Comparison of ENCODE assay signal across 1 cellular context in the genomic region with DNA sequence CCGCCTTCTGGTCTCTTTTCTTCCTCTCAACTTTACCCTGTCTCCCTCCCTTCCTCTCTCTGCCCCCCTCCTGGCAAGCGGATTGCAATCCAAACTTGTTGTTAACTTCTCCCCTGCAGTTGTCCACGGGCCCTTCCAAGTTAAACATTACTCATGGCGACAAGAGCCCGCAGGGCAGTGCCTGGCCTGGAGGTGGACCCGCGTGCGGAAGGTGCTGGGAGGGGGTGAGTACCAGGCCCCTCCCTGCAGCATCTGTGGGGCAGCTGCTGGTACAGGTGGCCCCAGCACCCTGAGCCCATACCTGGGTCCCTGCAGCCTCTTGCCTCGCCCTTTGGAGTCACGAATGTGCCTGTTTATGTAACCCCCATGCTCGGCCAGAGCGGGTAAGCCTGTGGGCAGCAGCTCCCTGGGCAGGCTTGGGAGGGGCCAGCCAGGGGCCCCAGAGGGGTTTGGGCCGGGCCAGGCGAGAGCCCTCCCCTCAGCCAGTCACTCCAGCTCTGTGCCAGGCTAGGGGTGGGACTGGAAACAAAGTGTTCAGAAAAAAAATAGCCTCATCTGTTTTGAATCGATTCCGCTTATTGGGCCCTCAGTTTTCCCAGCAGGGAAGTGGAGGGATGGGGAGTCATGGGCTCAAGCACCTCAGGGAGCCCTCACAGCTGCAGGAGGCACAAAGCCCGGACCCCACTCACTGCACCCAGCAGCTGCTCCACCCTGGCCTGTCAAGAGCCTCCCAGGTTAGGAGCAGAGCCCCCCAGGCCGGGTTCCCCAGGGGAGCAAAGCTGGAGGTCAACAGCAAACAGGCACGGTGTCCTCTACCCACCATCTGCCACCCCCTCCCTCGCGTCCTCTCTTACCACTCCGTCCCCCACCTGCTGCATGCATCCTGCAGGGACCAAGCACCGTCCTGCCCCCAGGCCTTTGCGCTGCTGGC.
A peak's percentile ranks its signal among the peaks of the same experiment; 100 is the strongest.
TF ChIP-seq lines count a peak whose summit lies in the region.

No MANE protein-coding gene starts in this region.

TF ChIP-seq in HepG2, 621 proteins besides CTCF, POLR2A, EP300 and RAD21 (continued from another document and continues in another):
- TF ChIP-seq, protein P1, sequence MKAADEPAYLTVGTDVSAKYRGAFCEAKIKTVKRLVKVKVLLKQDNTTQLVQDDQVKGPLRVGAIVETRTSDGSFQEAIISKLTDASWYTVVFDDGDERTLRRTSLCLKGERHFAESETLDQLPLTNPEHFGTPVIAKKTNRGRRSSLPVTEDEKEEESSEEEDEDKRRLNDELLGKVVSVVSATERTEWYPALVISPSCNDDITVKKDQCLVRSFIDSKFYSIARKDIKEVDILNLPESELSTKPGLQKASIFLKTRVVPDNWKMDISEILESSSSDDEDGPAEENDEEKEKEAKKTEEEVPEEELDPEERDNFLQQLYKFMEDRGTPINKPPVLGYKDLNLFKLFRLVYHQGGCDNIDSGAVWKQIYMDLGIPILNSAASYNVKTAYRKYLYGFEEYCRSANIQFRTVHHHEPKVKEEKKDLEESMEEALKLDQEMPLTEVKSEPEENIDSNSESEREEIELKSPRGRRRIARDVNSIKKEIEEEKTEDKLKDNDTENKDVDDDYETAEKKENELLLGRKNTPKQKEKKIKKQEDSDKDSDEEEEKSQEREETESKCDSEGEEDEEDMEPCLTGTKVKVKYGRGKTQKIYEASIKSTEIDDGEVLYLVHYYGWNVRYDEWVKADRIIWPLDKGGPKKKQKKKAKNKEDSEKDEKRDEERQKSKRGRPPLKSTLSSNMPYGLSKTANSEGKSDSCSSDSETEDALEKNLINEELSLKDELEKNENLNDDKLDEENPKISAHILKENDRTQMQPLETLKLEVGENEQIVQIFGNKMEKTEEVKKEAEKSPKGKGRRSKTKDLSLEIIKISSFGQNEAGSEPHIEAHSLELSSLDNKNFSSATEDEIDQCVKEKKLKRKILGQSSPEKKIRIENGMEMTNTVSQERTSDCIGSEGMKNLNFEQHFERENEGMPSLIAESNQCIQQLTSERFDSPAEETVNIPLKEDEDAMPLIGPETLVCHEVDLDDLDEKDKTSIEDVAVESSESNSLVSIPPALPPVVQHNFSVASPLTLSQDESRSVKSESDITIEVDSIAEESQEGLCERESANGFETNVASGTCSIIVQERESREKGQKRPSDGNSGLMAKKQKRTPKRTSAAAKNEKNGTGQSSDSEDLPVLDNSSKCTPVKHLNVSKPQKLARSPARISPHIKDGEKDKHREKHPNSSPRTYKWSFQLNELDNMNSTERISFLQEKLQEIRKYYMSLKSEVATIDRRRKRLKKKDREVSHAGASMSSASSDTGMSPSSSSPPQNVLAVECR (CRISPR knock-in tag; IDR thresholded peaks at IDR 0.05; ENCODE audit: borderline replicate concordance): no peak; the same call in 1 of the 2 replicates
- TF ChIP-seq RORA (CRISPR knock-in tag; IDR thresholded peaks at IDR 0.05): no peak
- TF ChIP-seq, protein P2, sequence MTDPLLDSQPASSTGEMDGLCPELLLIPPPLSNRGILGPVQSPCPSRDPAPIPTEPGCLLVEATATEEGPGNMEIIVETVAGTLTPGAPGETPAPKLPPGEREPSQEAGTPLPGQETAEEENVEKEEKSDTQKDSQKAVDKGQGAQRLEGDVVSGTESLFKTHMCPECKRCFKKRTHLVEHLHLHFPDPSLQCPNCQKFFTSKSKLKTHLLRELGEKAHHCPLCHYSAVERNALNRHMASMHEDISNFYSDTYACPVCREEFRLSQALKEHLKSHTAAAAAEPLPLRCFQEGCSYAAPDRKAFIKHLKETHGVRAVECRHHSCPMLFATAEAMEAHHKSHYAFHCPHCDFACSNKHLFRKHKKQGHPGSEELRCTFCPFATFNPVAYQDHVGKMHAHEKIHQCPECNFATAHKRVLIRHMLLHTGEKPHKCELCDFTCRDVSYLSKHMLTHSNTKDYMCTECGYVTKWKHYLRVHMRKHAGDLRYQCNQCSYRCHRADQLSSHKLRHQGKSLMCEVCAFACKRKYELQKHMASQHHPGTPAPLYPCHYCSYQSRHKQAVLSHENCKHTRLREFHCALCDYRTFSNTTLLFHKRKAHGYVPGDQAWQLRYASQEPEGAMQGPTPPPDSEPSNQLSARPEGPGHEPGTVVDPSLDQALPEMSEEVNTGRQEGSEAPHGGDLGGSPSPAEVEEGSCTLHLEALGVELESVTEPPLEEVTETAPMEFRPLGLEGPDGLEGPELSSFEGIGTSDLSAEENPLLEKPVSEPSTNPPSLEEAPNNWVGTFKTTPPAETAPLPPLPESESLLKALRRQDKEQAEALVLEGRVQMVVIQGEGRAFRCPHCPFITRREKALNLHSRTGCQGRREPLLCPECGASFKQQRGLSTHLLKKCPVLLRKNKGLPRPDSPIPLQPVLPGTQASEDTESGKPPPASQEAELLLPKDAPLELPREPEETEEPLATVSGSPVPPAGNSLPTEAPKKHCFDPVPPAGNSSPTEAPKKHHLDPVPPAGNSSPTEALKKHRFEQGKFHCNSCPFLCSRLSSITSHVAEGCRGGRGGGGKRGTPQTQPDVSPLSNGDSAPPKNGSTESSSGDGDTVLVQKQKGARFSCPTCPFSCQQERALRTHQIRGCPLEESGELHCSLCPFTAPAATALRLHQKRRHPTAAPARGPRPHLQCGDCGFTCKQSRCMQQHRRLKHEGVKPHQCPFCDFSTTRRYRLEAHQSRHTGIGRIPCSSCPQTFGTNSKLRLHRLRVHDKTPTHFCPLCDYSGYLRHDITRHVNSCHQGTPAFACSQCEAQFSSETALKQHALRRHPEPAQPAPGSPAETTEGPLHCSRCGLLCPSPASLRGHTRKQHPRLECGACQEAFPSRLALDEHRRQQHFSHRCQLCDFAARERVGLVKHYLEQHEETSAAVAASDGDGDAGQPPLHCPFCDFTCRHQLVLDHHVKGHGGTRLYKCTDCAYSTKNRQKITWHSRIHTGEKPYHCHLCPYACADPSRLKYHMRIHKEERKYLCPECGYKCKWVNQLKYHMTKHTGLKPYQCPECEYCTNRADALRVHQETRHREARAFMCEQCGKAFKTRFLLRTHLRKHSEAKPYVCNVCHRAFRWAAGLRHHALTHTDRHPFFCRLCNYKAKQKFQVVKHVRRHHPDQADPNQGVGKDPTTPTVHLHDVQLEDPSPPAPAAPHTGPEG (CRISPR knock-in tag; IDR thresholded peaks at IDR 0.05): no peak
- TF ChIP-seq ARNT2 (CRISPR knock-in tag; IDR thresholded peaks at IDR 0.05; ENCODE audit: low read depth): no peak
- TF ChIP-seq, protein P3, sequence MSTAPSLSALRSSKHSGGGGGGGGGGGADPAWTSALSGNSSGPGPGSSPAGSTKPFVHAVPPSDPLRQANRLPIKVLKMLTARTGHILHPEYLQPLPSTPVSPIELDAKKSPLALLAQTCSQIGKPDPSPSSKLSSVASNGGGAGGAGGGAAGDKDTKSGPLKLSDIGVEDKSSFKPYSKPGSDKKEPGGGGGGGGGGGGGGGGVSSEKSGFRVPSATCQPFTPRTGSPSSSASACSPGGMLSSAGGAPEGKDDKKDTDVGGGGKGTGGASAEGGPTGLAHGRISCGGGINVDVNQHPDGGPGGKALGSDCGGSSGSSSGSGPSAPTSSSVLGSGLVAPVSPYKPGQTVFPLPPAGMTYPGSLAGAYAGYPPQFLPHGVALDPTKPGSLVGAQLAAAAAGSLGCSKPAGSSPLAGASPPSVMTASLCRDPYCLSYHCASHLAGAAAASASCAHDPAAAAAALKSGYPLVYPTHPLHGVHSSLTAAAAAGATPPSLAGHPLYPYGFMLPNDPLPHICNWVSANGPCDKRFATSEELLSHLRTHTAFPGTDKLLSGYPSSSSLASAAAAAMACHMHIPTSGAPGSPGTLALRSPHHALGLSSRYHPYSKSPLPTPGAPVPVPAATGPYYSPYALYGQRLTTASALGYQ (CRISPR knock-in tag; IDR thresholded peaks at IDR 0.05): no peak
- no peak for TF ChIP-seq NFIC (IDR thresholded peaks at IDR 0.05; ENCODE audit: low read length)
- no peak for TF ChIP-seq MZF1 (CRISPR knock-in tag; IDR thresholded peaks at IDR 0.05; ENCODE audit: borderline replicate concordance)
- TF ChIP-seq, protein P4, sequence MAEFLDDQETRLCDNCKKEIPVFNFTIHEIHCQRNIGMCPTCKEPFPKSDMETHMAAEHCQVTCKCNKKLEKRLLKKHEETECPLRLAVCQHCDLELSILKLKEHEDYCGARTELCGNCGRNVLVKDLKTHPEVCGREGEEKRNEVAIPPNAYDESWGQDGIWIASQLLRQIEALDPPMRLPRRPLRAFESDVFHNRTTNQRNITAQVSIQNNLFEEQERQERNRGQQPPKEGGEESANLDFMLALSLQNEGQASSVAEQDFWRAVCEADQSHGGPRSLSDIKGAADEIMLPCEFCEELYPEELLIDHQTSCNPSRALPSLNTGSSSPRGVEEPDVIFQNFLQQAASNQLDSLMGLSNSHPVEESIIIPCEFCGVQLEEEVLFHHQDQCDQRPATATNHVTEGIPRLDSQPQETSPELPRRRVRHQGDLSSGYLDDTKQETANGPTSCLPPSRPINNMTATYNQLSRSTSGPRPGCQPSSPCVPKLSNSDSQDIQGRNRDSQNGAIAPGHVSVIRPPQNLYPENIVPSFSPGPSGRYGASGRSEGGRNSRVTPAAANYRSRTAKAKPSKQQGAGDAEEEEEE (CRISPR knock-in tag; IDR thresholded peaks at IDR 0.05; ENCODE audit: borderline replicate concordance): no peak
- TF ChIP-seq RBFOX2 (IDR thresholded peaks at IDR 0.05; ENCODE audit: low read depth, low read length): no peak; the same call in 1 of the 2 replicates
- TF ChIP-seq, protein P5, sequence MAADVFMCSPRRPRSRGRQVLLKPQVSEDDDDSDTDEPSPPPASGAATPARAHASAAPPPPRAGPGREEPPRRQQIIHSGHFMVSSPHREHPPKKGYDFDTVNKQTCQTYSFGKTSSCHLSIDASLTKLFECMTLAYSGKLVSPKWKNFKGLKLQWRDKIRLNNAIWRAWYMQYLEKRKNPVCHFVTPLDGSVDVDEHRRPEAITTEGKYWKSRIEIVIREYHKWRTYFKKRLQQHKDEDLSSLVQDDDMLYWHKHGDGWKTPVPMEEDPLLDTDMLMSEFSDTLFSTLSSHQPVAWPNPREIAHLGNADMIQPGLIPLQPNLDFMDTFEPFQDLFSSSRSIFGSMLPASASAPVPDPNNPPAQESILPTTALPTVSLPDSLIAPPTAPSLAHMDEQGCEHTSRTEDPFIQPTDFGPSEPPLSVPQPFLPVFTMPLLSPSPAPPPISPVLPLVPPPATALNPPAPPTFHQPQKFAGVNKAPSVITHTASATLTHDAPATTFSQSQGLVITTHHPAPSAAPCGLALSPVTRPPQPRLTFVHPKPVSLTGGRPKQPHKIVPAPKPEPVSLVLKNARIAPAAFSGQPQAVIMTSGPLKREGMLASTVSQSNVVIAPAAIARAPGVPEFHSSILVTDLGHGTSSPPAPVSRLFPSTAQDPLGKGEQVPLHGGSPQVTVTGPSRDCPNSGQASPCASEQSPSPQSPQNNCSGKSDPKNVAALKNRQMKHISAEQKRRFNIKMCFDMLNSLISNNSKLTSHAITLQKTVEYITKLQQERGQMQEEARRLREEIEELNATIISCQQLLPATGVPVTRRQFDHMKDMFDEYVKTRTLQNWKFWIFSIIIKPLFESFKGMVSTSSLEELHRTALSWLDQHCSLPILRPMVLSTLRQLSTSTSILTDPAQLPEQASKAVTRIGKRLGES (CRISPR knock-in tag; IDR thresholded peaks at IDR 0.05; ENCODE audit: borderline replicate concordance): no peak
- TF ChIP-seq FOXJ3 (CRISPR knock-in tag; IDR thresholded peaks at IDR 0.05; ENCODE audit: borderline replicate concordance): no peak
- TF ChIP-seq MED8 (CRISPR knock-in tag; IDR thresholded peaks at IDR 0.05; ENCODE audit: insufficient replicate concordance): peak; percentile 32
- no peak for TF ChIP-seq ZNF484 (CRISPR knock-in tag; IDR thresholded peaks at IDR 0.05; ENCODE audit: borderline replicate concordance, low read depth)
- no peak for TF ChIP-seq ZNF850 (CRISPR knock-in tag; conservative IDR thresholded peaks at IDR 0.05)
- TF ChIP-seq ARHGAP35 (CRISPR knock-in tag; IDR thresholded peaks at IDR 0.05; ENCODE audit: borderline replicate concordance): no peak
- TF ChIP-seq, protein P6, sequence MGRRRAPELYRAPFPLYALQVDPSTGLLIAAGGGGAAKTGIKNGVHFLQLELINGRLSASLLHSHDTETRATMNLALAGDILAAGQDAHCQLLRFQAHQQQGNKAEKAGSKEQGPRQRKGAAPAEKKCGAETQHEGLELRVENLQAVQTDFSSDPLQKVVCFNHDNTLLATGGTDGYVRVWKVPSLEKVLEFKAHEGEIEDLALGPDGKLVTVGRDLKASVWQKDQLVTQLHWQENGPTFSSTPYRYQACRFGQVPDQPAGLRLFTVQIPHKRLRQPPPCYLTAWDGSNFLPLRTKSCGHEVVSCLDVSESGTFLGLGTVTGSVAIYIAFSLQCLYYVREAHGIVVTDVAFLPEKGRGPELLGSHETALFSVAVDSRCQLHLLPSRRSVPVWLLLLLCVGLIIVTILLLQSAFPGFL (CRISPR knock-in tag; IDR thresholded peaks at IDR 0.05): no peak
- TF ChIP-seq, protein P7, sequence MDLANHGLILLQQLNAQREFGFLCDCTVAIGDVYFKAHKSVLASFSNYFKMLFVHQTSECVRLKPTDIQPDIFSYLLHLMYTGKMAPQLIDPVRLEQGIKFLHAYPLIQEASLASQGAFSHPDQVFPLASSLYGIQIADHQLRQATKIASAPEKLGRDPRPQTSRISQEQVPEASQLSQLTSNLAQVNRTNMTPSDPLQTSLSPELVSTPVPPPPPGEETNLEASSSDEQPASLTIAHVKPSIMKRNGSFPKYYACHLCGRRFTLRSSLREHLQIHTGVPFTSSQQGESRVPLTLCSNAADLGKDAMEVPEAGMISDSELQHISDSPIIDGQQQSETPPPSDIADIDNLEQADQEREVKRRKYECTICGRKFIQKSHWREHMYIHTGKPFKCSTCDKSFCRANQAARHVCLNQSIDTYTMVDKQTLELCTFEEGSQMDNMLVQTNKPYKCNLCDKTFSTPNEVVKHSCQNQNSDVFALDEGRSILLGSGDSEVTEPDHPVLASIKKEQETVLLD (CRISPR knock-in tag; IDR thresholded peaks at IDR 0.05; ENCODE audit: low read depth): no peak
- TF ChIP-seq NR2F2 (IDR thresholded peaks at IDR 0.05; ENCODE audit: borderline replicate concordance, low read depth): no peak; the same call in 1 of the 2 replicates
- TF ChIP-seq, protein P8, sequence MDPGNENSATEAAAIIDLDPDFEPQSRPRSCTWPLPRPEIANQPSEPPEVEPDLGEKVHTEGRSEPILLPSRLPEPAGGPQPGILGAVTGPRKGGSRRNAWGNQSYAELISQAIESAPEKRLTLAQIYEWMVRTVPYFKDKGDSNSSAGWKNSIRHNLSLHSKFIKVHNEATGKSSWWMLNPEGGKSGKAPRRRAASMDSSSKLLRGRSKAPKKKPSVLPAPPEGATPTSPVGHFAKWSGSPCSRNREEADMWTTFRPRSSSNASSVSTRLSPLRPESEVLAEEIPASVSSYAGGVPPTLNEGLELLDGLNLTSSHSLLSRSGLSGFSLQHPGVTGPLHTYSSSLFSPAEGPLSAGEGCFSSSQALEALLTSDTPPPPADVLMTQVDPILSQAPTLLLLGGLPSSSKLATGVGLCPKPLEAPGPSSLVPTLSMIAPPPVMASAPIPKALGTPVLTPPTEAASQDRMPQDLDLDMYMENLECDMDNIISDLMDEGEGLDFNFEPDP (CRISPR knock-in tag; conservative IDR thresholded peaks at IDR 0.05): no peak
- TF ChIP-seq ZFP90 (CRISPR knock-in tag; IDR thresholded peaks at IDR 0.05; ENCODE audit: borderline replicate concordance): no peak
- TF ChIP-seq HNRNPH1 (optimal IDR thresholded peaks at IDR 0.05; ENCODE audit: low read depth, low read length): no peak
- no peak for TF ChIP-seq ZNF619 (CRISPR knock-in tag; IDR thresholded peaks at IDR 0.05)
- TF ChIP-seq, protein P9, sequence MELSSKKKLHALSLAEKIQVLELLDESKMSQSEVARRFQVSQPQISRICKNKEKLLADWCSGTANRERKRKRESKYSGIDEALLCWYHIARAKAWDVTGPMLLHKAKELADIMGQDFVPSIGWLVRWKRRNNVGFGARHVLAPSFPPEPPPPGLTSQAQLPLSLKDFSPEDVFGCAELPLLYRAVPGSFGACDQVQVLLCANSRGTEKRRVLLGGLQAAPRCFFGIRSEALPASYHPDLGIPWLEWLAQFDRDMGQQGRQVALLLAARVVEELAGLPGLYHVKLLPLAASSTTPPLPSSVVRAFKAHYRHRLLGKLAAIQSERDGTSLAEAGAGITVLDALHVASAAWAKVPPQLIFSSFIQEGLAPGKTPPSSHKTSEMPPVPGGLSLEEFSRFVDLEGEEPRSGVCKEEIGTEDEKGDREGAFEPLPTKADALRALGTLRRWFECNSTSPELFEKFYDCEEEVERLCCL (CRISPR knock-in tag; IDR thresholded peaks at IDR 0.05; ENCODE audit: borderline replicate concordance): no peak
- TF ChIP-seq ZNF441 (CRISPR knock-in tag; IDR thresholded peaks at IDR 0.05; ENCODE audit: borderline replicate concordance): peak; percentile 96
